ENCODE assay signal across 8 cellular contexts in genomic region chr19:13747098-13747453, GRCh38. TPM values are rescaled to one million over a fixed set of nuclear protein-coding genes. Genes with fewer than 3 reads are reported as not detected.
DNase-seq lines count a peak whose midpoint lies in the region; ATAC-seq and TF ChIP-seq lines count a peak whose summit lies in the region.

No MANE protein-coding gene starts in this region.

- peaks cover 3 to 4% of the 10 kb centered on the region in 2 experiments for H3K36me3 ChIP-seq in SK-N-SH (replicated peaks in 1 of 2; ENCODE audit: control insufficient read depth in 1 of 2, insufficient read depth in 2 of 2, low read length in 1 of 2)

- H4K20me1 ChIP-seq in SK-N-SH (ENCODE audit: insufficient read depth), result no peaks in the 10 kb centered on the region

- POLR2A ChIA-PET in SK-N-SH (lab: Yijun Ruan, JAX), result interaction anchor here (1.0 to 2.2 kb wide), 5 partner anchors 9 to 128 kb away, joined by 3 to 12 read pairs (median 3); partner anchors contain the start of genes C19orf53 and MRI1
- POLR2A ChIA-PET in activated CD8-positive, alpha-beta T cell treated with anti-CD3 and anti-CD28 coated beads, Interleukin-2, amount 10 ng/mL, durations not matched to agents 7 days and 5 days (lab: Charles Lee), result interaction anchor here (1.0 to 2.2 kb wide), 9 partner anchors 9 to 595 kb away, joined by 3 to 14 read pairs (median 6); partner anchors contain the start of genes C19orf53 and ZSWIM4

- H3K4me3 Mint-ChIP-seq in activated CD8-positive, alpha-beta T cell treated with anti-CD3 and anti-CD28 coated beads, Interleukin-2, amount 10 ng/mL, durations not matched to agents 7 days and 5 days, result peak overlapping the region; percentile 94
- peak overlapping the region; percentile 86 to 92 (median 88) for H3K4me3 Mint-ChIP-seq in immature natural killer cell
- H3K4me3 Mint-ChIP-seq in stimulated activated naive CD8-positive, alpha-beta T cell treated with anti-CD3 and anti-CD28 coated beads, Interleukin-15, amount 100 ng/mL, for 72 hours, result peak overlapping the region; percentile 91 to 92

- peaks cover 0 to 7% of the 10 kb centered on the region in 2 experiments; a peak in 1 of 4 replicates for H3K4me1 ChIP-seq in SK-N-SH (ENCODE audit: control insufficient read depth in 1 of 2, insufficient read depth in 2 of 2, low read depth in 1 of 2, low read length in 1 of 2)

- no peak for TF ChIP-seq CTCF in SK-N-SH (IDR thresholded peaks at IDR 0.05)

- no peak for DNase-seq in SK-N-SH
- no peak for DNase-seq in activated CD8-positive, alpha-beta T cell treated with anti-CD3 and anti-CD28 coated beads, Interleukin-2, amount 10 ng/mL, durations not matched to agents 7 days and 5 days
- no peak for DNase-seq in immature natural killer cell
- no peak for DNase-seq in stimulated activated naive CD8-positive, alpha-beta T cell treated with anti-CD3 and anti-CD28 coated beads, Interleukin-15, amount 100 ng/mL, for 72 hours
- DNase-seq in superior temporal gyrus (ENCODE audit: extremely low spot score), result no peak

- TF ChIP-seq RAD21 in SK-N-SH (IDR thresholded peaks at IDR 0.05; ENCODE audit: low read length), result no peak

- peaks cover 33% of the 10 kb centered on the region for H3K4me1 Mint-ChIP-seq in activated CD8-positive, alpha-beta T cell treated with anti-CD3 and anti-CD28 coated beads, Interleukin-2, amount 10 ng/mL, durations not matched to agents 7 days and 5 days (ENCODE audit: low read depth)
- H3K4me1 Mint-ChIP-seq in immature natural killer cell, result peaks cover 26 to 35% of the 10 kb centered on the region in 2 donors
- peaks cover 39% of the 10 kb centered on the region for H3K4me1 Mint-ChIP-seq in stimulated activated naive CD8-positive, alpha-beta T cell treated with anti-CD3 and anti-CD28 coated beads, Interleukin-15, amount 100 ng/mL, for 72 hours

- peak overlapping the region; percentile 96 for H3K27ac Mint-ChIP-seq in activated CD8-positive, alpha-beta T cell treated with anti-CD3 and anti-CD28 coated beads, Interleukin-2, amount 10 ng/mL, durations not matched to agents 7 days and 5 days
- peak overlapping the region; percentile 78 to 97 (median 93) for H3K27ac Mint-ChIP-seq in immature natural killer cell
- peak overlapping the region in 1 of 2 donors; percentile 34 for H3K27ac Mint-ChIP-seq in stimulated activated naive CD8-positive, alpha-beta T cell treated with anti-CD3 and anti-CD28 coated beads, Interleukin-15, amount 100 ng/mL, for 72 hours

- H3K27ac ChIP-seq in SK-N-SH (ENCODE audit: low read depth in 2 of 2, low read length in 1 of 2), result peak overlapping the region in 1 of 2 experiments; percentile 30; a peak in 1 of 4 replicates

- H2AFZ ChIP-seq in SK-N-SH (ENCODE audit: low read depth), result peak overlapping the region; percentile 74; the same call in 1 of the 2 replicates

- H3K27me3 Mint-ChIP-seq in activated CD8-positive, alpha-beta T cell treated with anti-CD3 and anti-CD28 coated beads, Interleukin-2, amount 10 ng/mL, durations not matched to agents 7 days and 5 days (ENCODE audit: low read depth), result no peaks in the 10 kb centered on the region
- H3K27me3 Mint-ChIP-seq in immature natural killer cell (ENCODE audit: low read depth in 3 of 3), result peaks cover 2 to 4% (median 3%) of the 10 kb centered on the region in 3 donors
- H3K27me3 Mint-ChIP-seq in stimulated activated naive CD8-positive, alpha-beta T cell treated with anti-CD3 and anti-CD28 coated beads, Interleukin-15, amount 100 ng/mL, for 72 hours, result no peaks in the 10 kb centered on the region

- peaks cover 7% of the 10 kb centered on the region for H3F3A ChIP-seq in SK-N-SH (replicated peaks; ENCODE audit: insufficient read depth)

- TF ChIP-seq EP300 in SK-N-SH (IDR thresholded peaks at IDR 0.05; ENCODE audit: borderline replicate concordance in 1 of 2, low read depth in 1 of 2, low read length in 1 of 2), result no peak

- peaks cover 13% of the 10 kb centered on the region for H3K36me3 Mint-ChIP-seq in activated CD8-positive, alpha-beta T cell treated with anti-CD3 and anti-CD28 coated beads, Interleukin-2, amount 10 ng/mL, durations not matched to agents 7 days and 5 days (ENCODE audit: low read depth)
- H3K36me3 Mint-ChIP-seq in immature natural killer cell, result no peaks in the 10 kb centered on the region

- no peak overlapping the region for H3K9ac ChIP-seq in SK-N-SH

- CTCF ChIA-PET in SK-N-SH (lab: Yijun Ruan, JAX), result no interaction called here
- CTCF ChIA-PET in activated CD8-positive, alpha-beta T cell treated with anti-CD3 and anti-CD28 coated beads, Interleukin-2, amount 10 ng/mL, durations not matched to agents 7 days and 5 days (lab: Charles Lee), result interaction anchor here (1.0 to 2.8 kb wide), 6 partner anchors 8 to 115 kb away, joined by 4 to 13 read pairs (median 8); no protein-coding TSS in a partner anchor

- H3K4me2 ChIP-seq in SK-N-SH, result no peak overlapping the region

- H3K9me2 ChIP-seq in SK-N-SH, result no peaks in the 10 kb centered on the region

- H3K79me2 ChIP-seq in SK-N-SH (ENCODE audit: insufficient read depth), result peaks cover 31% of the 10 kb centered on the region

- peaks cover 6% of the 10 kb centered on the region for H3K9me3 Mint-ChIP-seq in activated CD8-positive, alpha-beta T cell treated with anti-CD3 and anti-CD28 coated beads, Interleukin-2, amount 10 ng/mL, durations not matched to agents 7 days and 5 days (ENCODE audit: insufficient read depth)
- H3K9me3 Mint-ChIP-seq in immature natural killer cell, result no peaks in the 10 kb centered on the region
- peaks cover 0 to 7% of the 10 kb centered on the region in 2 donors for H3K9me3 Mint-ChIP-seq in stimulated activated naive CD8-positive, alpha-beta T cell treated with anti-CD3 and anti-CD28 coated beads, Interleukin-15, amount 100 ng/mL, for 72 hours

- H3K9me3 ChIP-seq in SK-N-SH, result peaks cover 5% of the 10 kb centered on the region; the same call in 1 of the 2 replicates

- H3K27me3 ChIP-seq in SK-N-SH (ENCODE audit: insufficient read depth), result no peaks in the 10 kb centered on the region

- ATAC-seq in SK-N-SH treated with all-trans-retinoic acid at 6 μM for 48 hours (no peak), HG03025 (IDR thresholded peaks at IDR 0.05; ENCODE audit: low FRiP score, unreplicated experiment) (no peak), GM18867 (IDR thresholded peaks at IDR 0.05; ENCODE audit: unreplicated experiment) (no peak)
- ATAC-seq in activated CD8-positive, alpha-beta T cell treated with anti-CD3 and anti-CD28 coated beads, Interleukin-2, amount 10 ng/mL, durations not matched to agents 7 days and 5 days, result no peak
- ATAC-seq in stimulated activated naive CD8-positive, alpha-beta T cell treated with anti-CD3 and anti-CD28 coated beads, Interleukin-15, amount 100 ng/mL, for 72 hours, result no peak

- peak overlapping the region; percentile 69 to 92 for H3K4me3 ChIP-seq in SK-N-SH (ENCODE audit: low read depth in 2 of 2, low read length in 1 of 2)

- WGBS in SK-N-SH (ENCODE audit: low lambda C conversion rate), result 84% methylated on average over 8 of the region's 8 CpGs

TF ChIP-seq in SK-N-SH, 30 proteins besides CTCF, POLR2A, EP300 and RAD21 (continues in another document):
- TF ChIP-seq MXI1 (IDR thresholded peaks at IDR 0.05; ENCODE audit: low read depth, low read length), result no peak
- TF ChIP-seq FOXJ3 (CRISPR knock-in tag; IDR thresholded peaks at IDR 0.05), result no peak
- TF ChIP-seq TEAD4 (IDR thresholded peaks at IDR 0.05; ENCODE audit: borderline replicate concordance, insufficient read depth), result no peak
- TF ChIP-seq GATA2 (CRISPR knock-in tag; IDR thresholded peaks at IDR 0.05), result no peak
- TF ChIP-seq NFIC (IDR thresholded peaks at IDR 0.05; ENCODE audit: borderline replicate concordance), result no peak
- TF ChIP-seq JUND (IDR thresholded peaks at IDR 0.05), result no peak
- no peak for TF ChIP-seq FOSL2 (IDR thresholded peaks at IDR 0.05; ENCODE audit: borderline replicate concordance, low read depth)
- no peak for TF ChIP-seq EZH2phosphoT487 (IDR thresholded peaks at IDR 0.05; ENCODE audit: borderline replicate concordance, low read depth)

TF ChIP-seq in SK-N-SH treated with all-trans-retinoic acid at 6 μM for 48 hours, 23 proteins besides CTCF, POLR2A, EP300 and RAD21 (continues in another document):
- TF ChIP-seq PPARA (CRISPR knock-in tag; IDR thresholded peaks at IDR 0.05; ENCODE audit: borderline replicate concordance), result no peak
- TF ChIP-seq BACH2 (CRISPR knock-in tag; IDR thresholded peaks at IDR 0.05; ENCODE audit: borderline replicate concordance), result no peak
- no peak for TF ChIP-seq ISL1 (CRISPR knock-in tag; IDR thresholded peaks at IDR 0.05)
- TF ChIP-seq ZNF8 (CRISPR knock-in tag; IDR thresholded peaks at IDR 0.05), result no peak
- TF ChIP-seq ZNF565 (CRISPR knock-in tag; conservative IDR thresholded peaks at IDR 0.05; ENCODE audit: low read depth), result no peak

RNA-seq across cellular contexts. Expression of gene MRI1, which starts 17.2 kb away (rescaled TPM):
- polyA plus RNA-seq in SK-N-SH (2012; rRNA removed) (49.6 and 56.8 TPM in 2 replicates), immature natural killer cell (10 to 100 TPM in 1 of 3 donors, 1 to 10 TPM in 1, not detected in 1; 6.5 to 16.9 TPM)
- 12.2 and 17.6 TPM in 2 replicates for polyA plus RNA-seq in SK-N-SH (2012; cell fraction: cytosol; rRNA removed)
- polyA plus RNA-seq in SK-N-SH (2012; cell fraction: nucleus; rRNA removed), result 308 and 479 TPM in 2 replicates
- total RNA-seq in activated CD8-positive, alpha-beta T cell treated with anti-CD3 and anti-CD28 coated beads, Interleukin-2, amount 10 ng/mL, durations not matched to agents 7 days and 5 days, result 10 to 100 TPM; 47.8 to 50.6 TPM

RNA-seq across cellular contexts. Expression of gene C19orf53, which starts 27.2 kb away (rescaled TPM):
- polyA plus RNA-seq in SK-N-SH (2012; rRNA removed), result 470 and 554 TPM in 2 replicates
- 460 and 463 TPM in 2 replicates for polyA plus RNA-seq in SK-N-SH (2012; cell fraction: cytosol; rRNA removed)
- polyA plus RNA-seq in SK-N-SH (2012; cell fraction: nucleus; rRNA removed), result 129 and 187 TPM in 2 replicates
- 100 to 1,000 TPM; 112 to 114 TPM for total RNA-seq in activated CD8-positive, alpha-beta T cell treated with anti-CD3 and anti-CD28 coated beads, Interleukin-2, amount 10 ng/mL, durations not matched to agents 7 days and 5 days
- polyA plus RNA-seq in immature natural killer cell, result 100 to 1,000 TPM; 178 to 259 (median 185) TPM

RNA-seq across cellular contexts. Expression of gene ZSWIM4, which starts 48.2 kb away (rescaled TPM):
- polyA plus RNA-seq in SK-N-SH (2012; rRNA removed) (3.5 and 4.7 TPM in 2 replicates), immature natural killer cell (1 to 10 TPM in 1 of 3 donors, under 1 TPM in 1, not detected in 1; 0.62 to 1.2 TPM)
- 1.8 and 3.1 TPM in 2 replicates for polyA plus RNA-seq in SK-N-SH (2012; cell fraction: cytosol; rRNA removed)
- 7.0 and 7.6 TPM in 2 replicates for polyA plus RNA-seq in SK-N-SH (2012; cell fraction: nucleus; rRNA removed)
- 1 to 10 TPM; 8.4 to 9.5 TPM for total RNA-seq in activated CD8-positive, alpha-beta T cell treated with anti-CD3 and anti-CD28 coated beads, Interleukin-2, amount 10 ng/mL, durations not matched to agents 7 days and 5 days
